ENCODE assay signal across 26 cellular contexts in genomic region chr4:16265820-16266219, GRCh38.
"Had no signal": no experiment of that assay in that cellular context is flagged by ENCODE, and none has a peak within 500 bp of the region (broad histone marks: within the 10 kb centered on the region; RNA-seq: fewer than 3 reads in every experiment).

No MANE protein-coding gene starts in this region.

- H3K9me3 Mint-ChIP-seq: effector memory CD8-positive, alpha-beta T cell; endodermal cell; immature natural killer cell; mesothelial cell of epicardium; naive B cell had no signal

- DNase-seq: dermis blood vessel endothelial cell; dorsolateral prefrontal cortex; effector CD4-positive, alpha-beta T cell; effector memory CD8-positive, alpha-beta T cell; endodermal cell; erythroblast; esophagus squamous epithelium; foreskin keratinocyte; heart left ventricle; hypothalamus; immature natural killer cell; islet precursor cell; kidney; kidney glomerular epithelial cell; left colon; left ventricle myocardium inferior; mesenchymal stem cell; mucosa of descending colon; naive B cell had no signal

- H3K36me3 ChIP-seq: esophagus squamous epithelium, gastroesophageal sphincter, heart left ventricle, left ventricle myocardium inferior had no signal

- H3K4me2 ChIP-seq: hepatocyte had no signal

- H3K4me3 ChIP-seq: coronary artery, dorsolateral prefrontal cortex, esophagus squamous epithelium, gastroesophageal sphincter, heart left ventricle, hepatocyte, left ventricle myocardium inferior, mucosa of descending colon had no signal

- H3K4me1 ChIP-seq: esophagus squamous epithelium had no signal

- H3K27me3 ChIP-seq: dorsolateral prefrontal cortex, esophagus squamous epithelium, foreskin keratinocyte, gastroesophageal sphincter, heart left ventricle, hepatocyte had no signal

- H3K9me3 ChIP-seq: esophagus squamous epithelium, gastroesophageal sphincter, heart left ventricle, left ventricle myocardium inferior, mucosa of descending colon had no signal

- H3K27ac ChIP-seq: coronary artery, dorsolateral prefrontal cortex, epithelial cell of prostate, esophagus squamous epithelium, foreskin keratinocyte, gastroesophageal sphincter, heart left ventricle, hepatocyte, left ventricle myocardium inferior had no signal

- H3K27ac Mint-ChIP-seq: effector memory CD8-positive, alpha-beta T cell; endodermal cell; immature natural killer cell; mesothelial cell of epicardium had no signal

- H3K36me3 Mint-ChIP-seq: immature natural killer cell, mesothelial cell of epicardium, naive B cell had no signal

- H3K4me3 Mint-ChIP-seq: effector memory CD8-positive, alpha-beta T cell; endodermal cell; immature natural killer cell; mesothelial cell of epicardium; naive B cell had no signal

- H3K27me3 Mint-ChIP-seq: effector memory CD8-positive, alpha-beta T cell; naive B cell had no signal

- H2AFZ ChIP-seq: hepatocyte had no signal

- ATAC-seq: effector memory CD8-positive, alpha-beta T cell; esophagus mucosa; foreskin keratinocyte; gastroesophageal sphincter; left colon; left lobe of liver; mucosa of descending colon had no signal
